Comparison of ENCODE assay signal across 1 cellular context in the genomic region with DNA sequence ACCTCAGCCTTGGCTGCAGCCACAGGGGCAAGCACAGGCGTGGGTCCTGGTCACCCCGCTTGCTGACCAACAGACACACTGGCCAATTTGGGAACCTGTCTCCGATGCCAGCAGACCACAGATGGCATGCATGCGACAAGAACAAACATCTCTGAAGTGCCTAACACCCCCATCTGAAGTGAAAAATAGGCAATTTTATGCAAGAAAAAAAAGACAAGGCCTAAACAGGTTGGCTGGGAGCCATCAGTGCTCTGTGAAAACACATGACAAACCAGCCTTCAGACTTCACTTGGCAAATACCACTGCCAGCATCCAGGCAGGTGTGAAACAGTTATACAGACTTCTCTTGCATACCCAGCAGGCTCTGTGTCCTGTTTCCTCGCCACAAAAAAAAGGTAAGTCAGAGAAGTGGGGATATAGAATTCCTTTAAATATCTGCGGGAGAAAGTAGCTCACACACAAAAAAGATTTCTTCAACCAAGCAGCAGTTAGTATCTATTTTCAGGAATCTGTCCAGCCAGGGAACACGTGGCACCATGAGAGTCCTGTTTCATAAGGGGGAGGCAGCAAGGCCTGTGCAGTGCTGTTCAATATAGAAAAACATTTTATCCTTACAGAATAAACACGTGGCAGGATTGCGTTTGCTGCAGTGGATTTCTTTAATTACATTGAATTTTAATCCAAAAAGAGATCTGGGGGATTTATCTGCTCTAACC.
TF ChIP-seq lines count a peak whose summit lies in the region.

No MANE protein-coding gene starts in this region.

TF ChIP-seq in H1, 55 proteins besides CTCF, POLR2A, EP300 and RAD21 (continued from another document):
- TF ChIP-seq, protein P1, sequence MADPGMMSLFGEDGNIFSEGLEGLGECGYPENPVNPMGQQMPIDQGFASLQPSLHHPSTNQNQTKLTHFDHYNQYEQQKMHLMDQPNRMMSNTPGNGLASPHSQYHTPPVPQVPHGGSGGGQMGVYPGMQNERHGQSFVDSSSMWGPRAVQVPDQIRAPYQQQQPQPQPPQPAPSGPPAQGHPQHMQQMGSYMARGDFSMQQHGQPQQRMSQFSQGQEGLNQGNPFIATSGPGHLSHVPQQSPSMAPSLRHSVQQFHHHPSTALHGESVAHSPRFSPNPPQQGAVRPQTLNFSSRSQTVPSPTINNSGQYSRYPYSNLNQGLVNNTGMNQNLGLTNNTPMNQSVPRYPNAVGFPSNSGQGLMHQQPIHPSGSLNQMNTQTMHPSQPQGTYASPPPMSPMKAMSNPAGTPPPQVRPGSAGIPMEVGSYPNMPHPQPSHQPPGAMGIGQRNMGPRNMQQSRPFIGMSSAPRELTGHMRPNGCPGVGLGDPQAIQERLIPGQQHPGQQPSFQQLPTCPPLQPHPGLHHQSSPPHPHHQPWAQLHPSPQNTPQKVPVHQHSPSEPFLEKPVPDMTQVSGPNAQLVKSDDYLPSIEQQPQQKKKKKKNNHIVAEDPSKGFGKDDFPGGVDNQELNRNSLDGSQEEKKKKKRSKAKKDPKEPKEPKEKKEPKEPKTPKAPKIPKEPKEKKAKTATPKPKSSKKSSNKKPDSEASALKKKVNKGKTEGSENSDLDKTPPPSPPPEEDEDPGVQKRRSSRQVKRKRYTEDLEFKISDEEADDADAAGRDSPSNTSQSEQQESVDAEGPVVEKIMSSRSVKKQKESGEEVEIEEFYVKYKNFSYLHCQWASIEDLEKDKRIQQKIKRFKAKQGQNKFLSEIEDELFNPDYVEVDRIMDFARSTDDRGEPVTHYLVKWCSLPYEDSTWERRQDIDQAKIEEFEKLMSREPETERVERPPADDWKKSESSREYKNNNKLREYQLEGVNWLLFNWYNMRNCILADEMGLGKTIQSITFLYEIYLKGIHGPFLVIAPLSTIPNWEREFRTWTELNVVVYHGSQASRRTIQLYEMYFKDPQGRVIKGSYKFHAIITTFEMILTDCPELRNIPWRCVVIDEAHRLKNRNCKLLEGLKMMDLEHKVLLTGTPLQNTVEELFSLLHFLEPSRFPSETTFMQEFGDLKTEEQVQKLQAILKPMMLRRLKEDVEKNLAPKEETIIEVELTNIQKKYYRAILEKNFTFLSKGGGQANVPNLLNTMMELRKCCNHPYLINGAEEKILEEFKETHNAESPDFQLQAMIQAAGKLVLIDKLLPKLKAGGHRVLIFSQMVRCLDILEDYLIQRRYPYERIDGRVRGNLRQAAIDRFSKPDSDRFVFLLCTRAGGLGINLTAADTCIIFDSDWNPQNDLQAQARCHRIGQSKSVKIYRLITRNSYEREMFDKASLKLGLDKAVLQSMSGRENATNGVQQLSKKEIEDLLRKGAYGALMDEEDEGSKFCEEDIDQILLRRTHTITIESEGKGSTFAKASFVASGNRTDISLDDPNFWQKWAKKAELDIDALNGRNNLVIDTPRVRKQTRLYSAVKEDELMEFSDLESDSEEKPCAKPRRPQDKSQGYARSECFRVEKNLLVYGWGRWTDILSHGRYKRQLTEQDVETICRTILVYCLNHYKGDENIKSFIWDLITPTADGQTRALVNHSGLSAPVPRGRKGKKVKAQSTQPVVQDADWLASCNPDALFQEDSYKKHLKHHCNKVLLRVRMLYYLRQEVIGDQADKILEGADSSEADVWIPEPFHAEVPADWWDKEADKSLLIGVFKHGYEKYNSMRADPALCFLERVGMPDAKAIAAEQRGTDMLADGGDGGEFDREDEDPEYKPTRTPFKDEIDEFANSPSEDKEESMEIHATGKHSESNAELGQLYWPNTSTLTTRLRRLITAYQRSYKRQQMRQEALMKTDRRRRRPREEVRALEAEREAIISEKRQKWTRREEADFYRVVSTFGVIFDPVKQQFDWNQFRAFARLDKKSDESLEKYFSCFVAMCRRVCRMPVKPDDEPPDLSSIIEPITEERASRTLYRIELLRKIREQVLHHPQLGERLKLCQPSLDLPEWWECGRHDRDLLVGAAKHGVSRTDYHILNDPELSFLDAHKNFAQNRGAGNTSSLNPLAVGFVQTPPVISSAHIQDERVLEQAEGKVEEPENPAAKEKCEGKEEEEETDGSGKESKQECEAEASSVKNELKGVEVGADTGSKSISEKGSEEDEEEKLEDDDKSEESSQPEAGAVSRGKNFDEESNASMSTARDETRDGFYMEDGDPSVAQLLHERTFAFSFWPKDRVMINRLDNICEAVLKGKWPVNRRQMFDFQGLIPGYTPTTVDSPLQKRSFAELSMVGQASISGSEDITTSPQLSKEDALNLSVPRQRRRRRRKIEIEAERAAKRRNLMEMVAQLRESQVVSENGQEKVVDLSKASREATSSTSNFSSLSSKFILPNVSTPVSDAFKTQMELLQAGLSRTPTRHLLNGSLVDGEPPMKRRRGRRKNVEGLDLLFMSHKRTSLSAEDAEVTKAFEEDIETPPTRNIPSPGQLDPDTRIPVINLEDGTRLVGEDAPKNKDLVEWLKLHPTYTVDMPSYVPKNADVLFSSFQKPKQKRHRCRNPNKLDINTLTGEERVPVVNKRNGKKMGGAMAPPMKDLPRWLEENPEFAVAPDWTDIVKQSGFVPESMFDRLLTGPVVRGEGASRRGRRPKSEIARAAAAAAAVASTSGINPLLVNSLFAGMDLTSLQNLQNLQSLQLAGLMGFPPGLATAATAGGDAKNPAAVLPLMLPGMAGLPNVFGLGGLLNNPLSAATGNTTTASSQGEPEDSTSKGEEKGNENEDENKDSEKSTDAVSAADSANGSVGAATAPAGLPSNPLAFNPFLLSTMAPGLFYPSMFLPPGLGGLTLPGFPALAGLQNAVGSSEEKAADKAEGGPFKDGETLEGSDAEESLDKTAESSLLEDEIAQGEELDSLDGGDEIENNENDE (IDR thresholded peaks at IDR 0.05; ENCODE audit: insufficient replicate concordance, low read length): no peak
